8 cellular contexts compared by ENCODE assay signal in the genomic region with DNA sequence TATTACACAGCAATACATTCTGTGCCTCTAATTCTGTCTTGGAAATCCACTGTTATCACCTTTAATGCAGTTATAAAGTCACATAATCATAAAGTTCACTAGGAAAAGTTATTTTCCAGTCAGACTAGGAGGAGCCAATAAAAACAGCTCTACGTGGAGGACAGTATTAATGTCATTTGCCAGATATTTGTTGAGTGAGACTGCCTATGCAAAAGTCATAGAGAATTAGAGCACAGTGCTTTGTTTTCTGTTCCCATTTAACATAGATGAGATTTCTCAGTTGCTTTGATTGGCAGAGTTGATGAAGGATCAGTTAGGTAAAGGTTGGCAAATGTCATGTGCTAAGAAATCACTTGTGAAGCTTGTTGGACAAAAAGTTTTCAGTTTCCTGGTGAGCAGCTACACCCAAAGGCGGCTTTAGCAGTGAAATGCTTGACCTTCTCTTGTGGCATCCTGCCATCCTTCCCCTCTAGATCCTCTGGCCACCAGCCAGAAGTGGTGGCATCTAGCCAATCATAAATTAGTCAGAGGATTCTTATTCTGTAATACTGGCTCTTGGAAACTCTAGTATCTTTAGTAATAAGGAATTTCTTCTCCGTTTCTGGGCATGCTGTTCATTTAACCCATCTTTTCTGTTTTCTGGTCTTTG. TPM values are rescaled to one million over a fixed set of nuclear protein-coding genes. Genes with fewer than 3 reads are reported as not detected.
DNase-seq lines count a peak whose midpoint lies in the region; ATAC-seq and TF ChIP-seq lines count a peak whose summit lies in the region.

No MANE protein-coding gene starts in this region.

- 27% methylated on average over 3 of the region's 3 CpGs for WGBS in suprapubic skin

- DNase-seq in HK-2 (ENCODE audit: unreplicated experiment) = peak; percentile 57
- DNase-seq in adipocyte (ENCODE audit: low read depth) = peak; percentile 94
- peak; percentile 37 for DNase-seq in left ventricle myocardium inferior
- peak in 1 of 2 donors; percentile 61 for DNase-seq in suprapubic skin (ENCODE audit: low spot score in 2 of 2)
- no peak for DNase-seq in NCI-H1092 (lab: John Stamatoyannopoulos, UW)
- DNase-seq in 8988T = no peak
- no peak for DNase-seq in NCI-H345 treated with DMSO at 0.1 percent for 48 hours (lab: John Stamatoyannopoulos, UW; ENCODE audit: unreplicated experiment)

- TF ChIP-seq CTCF in left ventricle myocardium inferior (IDR thresholded peaks at IDR 0.05; ENCODE audit: borderline replicate concordance) (no peak), suprapubic skin (IDR thresholded peaks at IDR 0.05) (no peak)

- H3K4me1 ChIP-seq in adipocyte (ENCODE audit: control insufficient read depth, insufficient read depth, low read length) (peaks cover 32% of the 10 kb centered on the region), left ventricle myocardium inferior (peaks cover 42% of the 10 kb centered on the region), suprapubic skin (peaks cover 27% of the 10 kb centered on the region)

- TF ChIP-seq EP300 in suprapubic skin (IDR thresholded peaks at IDR 0.05) = no peak

- intact Hi-C loops in left ventricle myocardium inferior (cut with micrococcal nuclease) = no loop called here

- H3K27ac ChIP-seq in left ventricle myocardium inferior (replicated peaks) (peak overlapping the region; percentile 54), suprapubic skin (peak overlapping the region; percentile 34)

- H3K4me3 ChIP-seq in adipocyte (ENCODE audit: low read length) (peak overlapping the region; percentile 55), left ventricle myocardium inferior (peak overlapping the region; percentile 2), suprapubic skin (peak overlapping the region; percentile 5)

- TF ChIP-seq POLR2A in suprapubic skin (IDR thresholded peaks at IDR 0.05) = no peak

- H3K27me3 ChIP-seq in adipocyte (replicated peaks; ENCODE audit: control insufficient read depth, insufficient read depth, low read length) (no peaks in the 10 kb centered on the region), left ventricle myocardium inferior (ENCODE audit: low read depth) (no peaks in the 10 kb centered on the region), suprapubic skin (no peaks in the 10 kb centered on the region)

- peak overlapping the region; percentile 52 for H3K9ac ChIP-seq in adipocyte (ENCODE audit: low read length)

- H3K36me3 ChIP-seq in adipocyte (ENCODE audit: control insufficient read depth, insufficient read depth, low read length, severe bottlenecking) = peaks cover 3% of the 10 kb centered on the region
- no peaks in the 10 kb centered on the region for H3K36me3 ChIP-seq in left ventricle myocardium inferior
- no peaks in the 10 kb centered on the region for H3K36me3 ChIP-seq in suprapubic skin

- no peak for ATAC-seq in HG02884 (IDR thresholded peaks at IDR 0.05; ENCODE audit: unreplicated experiment)

- H3K9me3 ChIP-seq in adipocyte (ENCODE audit: control insufficient read depth, low read length) = no peaks in the 10 kb centered on the region
- no peaks in the 10 kb centered on the region for H3K9me3 ChIP-seq in left ventricle myocardium inferior (replicated peaks)
- H3K9me3 ChIP-seq in suprapubic skin = no peaks in the 10 kb centered on the region

RNA-seq across cellular contexts. Expression of a gene that starts 37.0 kb away (rescaled TPM):
- total RNA-seq in left ventricle myocardium inferior = 37.2 TPM
- 10 to 100 TPM; 10.5 to 17.2 (median 14.1) TPM for total RNA-seq in suprapubic skin

Comparison
In these comparisons a context has a peak if more than half of its experiments do, and no peak if none do; other contexts are left out.
1. DNase-seq: peak in HK-2 (single experiment), adipocyte (single experiment) and left ventricle myocardium inferior (single experiment); none in NCI-H1092 (single experiment), 8988T (single experiment) and NCI-H345 treated with DMSO at 0.1 percent for 48 hours (single experiment).
2. H3K4me3 ChIP-seq: peak in every context shown above with its lines; median percentile 55 in adipocyte; 5 in suprapubic skin; 2 in left ventricle myocardium inferior.